Comparison of ENCODE assay signal across 12 cellular contexts in the genomic region with DNA sequence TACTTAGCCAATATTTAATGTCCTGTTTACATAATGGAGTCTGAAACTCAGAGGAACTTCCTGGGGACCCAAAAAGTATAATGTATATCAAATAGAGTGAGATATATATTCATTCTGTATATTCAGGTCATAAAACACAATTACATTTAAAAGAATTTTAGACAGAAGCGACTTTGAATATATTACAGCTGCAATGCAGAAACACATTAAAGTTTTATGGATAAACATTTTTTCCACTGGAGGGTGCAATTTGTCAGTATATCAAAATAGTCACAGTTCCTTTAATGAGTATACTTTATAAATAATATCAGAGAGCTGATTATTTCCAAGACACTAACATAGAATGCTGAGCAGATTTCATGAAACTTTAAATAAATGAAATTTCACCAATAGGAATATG. TPM values are rescaled to one million over a fixed set of nuclear protein-coding genes. Genes with fewer than 3 reads are reported as not detected.
DNase-seq lines count a peak whose midpoint lies in the region; ATAC-seq and TF ChIP-seq lines count a peak whose summit lies in the region.
"Had no signal": no experiment of that assay in that cellular context is flagged by ENCODE, and none has a peak within 500 bp of the region (broad histone marks: within the 10 kb centered on the region; RNA-seq: fewer than 3 reads in every experiment).

No MANE protein-coding gene starts in this region.

- H3K4me1 Mint-ChIP-seq in neural crest cell, result no peaks in the 10 kb centered on the region
- peaks cover 4% of the 10 kb centered on the region for H3K4me1 Mint-ChIP-seq in activated CD4-positive, alpha-beta T cell treated with anti-CD3 and anti-CD28 coated beads, Interleukin-2, amount 10 ng/mL, durations not matched to agents 24 days and 14 days
- H3K4me1 Mint-ChIP-seq: stimulated activated naive B cell treated with anti-CD40 and anti-IgM and Interleukin-4, amounts not matched to agents 10 μg/mL and 1 μg/mL and 100 μg/mL, for 72 hours had no signal

- H3K9me3 ChIP-seq in DND-41 (ENCODE audit: insufficient read depth, low read length, severe bottlenecking), result no peaks in the 10 kb centered on the region

- H3K4me3 ChIP-seq in DND-41 (ENCODE audit: low read depth in 1 of 2, low read length in 2 of 2), result no peak overlapping the region
- H3K4me3 ChIP-seq in dorsolateral prefrontal cortex, result no peak overlapping the region

- no peak overlapping the region for H2AFZ ChIP-seq in DND-41 (ENCODE audit: low read depth, low read length)

- H3K27me3 ChIP-seq in DND-41 (ENCODE audit: insufficient read depth, low read length, poor library complexity) (no peaks in the 10 kb centered on the region), dorsolateral prefrontal cortex (no peaks in the 10 kb centered on the region)

- no peak overlapping the region for H3K4me2 ChIP-seq in DND-41 (ENCODE audit: insufficient read depth, low read length)

- DNase-seq in DND-41 (no peak), NCI-H1694 (lab: John Stamatoyannopoulos, UW) (peak; percentile 12), dorsolateral prefrontal cortex (no peak), neural crest cell (ENCODE audit: low read depth, low spot score) (no peak), NCI-H2227 treated with DMSO at 0.1 percent for 48 hours (lab: John Stamatoyannopoulos, UW) (no peak)
- no peak for DNase-seq in activated CD4-positive, alpha-beta T cell treated with anti-CD3 and anti-CD28 coated beads, Interleukin-2, amount 10 ng/mL, durations not matched to agents 24 days and 14 days
- DNase-seq: H7; NK-92 treated with Interleukin-12 subunit alpha and Interleukin-12 subunit beta, amount 100 ng/mL, for 24 hours; stimulated activated naive B cell treated with anti-CD40 and anti-IgM and Interleukin-4, amounts not matched to agents 10 μg/mL and 1 μg/mL and 100 μg/mL, for 72 hours had no signal

- H3K4me1 ChIP-seq in DND-41 (ENCODE audit: insufficient read depth, low read length), result no peaks in the 10 kb centered on the region

- no peaks in the 10 kb centered on the region for H3K36me3 ChIP-seq in DND-41 (ENCODE audit: insufficient read depth, low read length)

- no peaks in the 10 kb centered on the region for H3K27me3 Mint-ChIP-seq in neural crest cell (ENCODE audit: low read depth)
- no peaks in the 10 kb centered on the region for H3K27me3 Mint-ChIP-seq in activated CD4-positive, alpha-beta T cell treated with anti-CD3 and anti-CD28 coated beads, Interleukin-2, amount 10 ng/mL, durations not matched to agents 24 days and 14 days
- H3K27me3 Mint-ChIP-seq: stimulated activated naive B cell treated with anti-CD40 and anti-IgM and Interleukin-4, amounts not matched to agents 10 μg/mL and 1 μg/mL and 100 μg/mL, for 72 hours had no signal

- H3K9me3 Mint-ChIP-seq in neural crest cell, result peaks cover 5% of the 10 kb centered on the region
- H3K9me3 Mint-ChIP-seq in activated CD4-positive, alpha-beta T cell treated with anti-CD3 and anti-CD28 coated beads, Interleukin-2, amount 10 ng/mL, durations not matched to agents 24 days and 14 days, result no peaks in the 10 kb centered on the region
- H3K9me3 Mint-ChIP-seq: stimulated activated naive B cell treated with anti-CD40 and anti-IgM and Interleukin-4, amounts not matched to agents 10 μg/mL and 1 μg/mL and 100 μg/mL, for 72 hours had no signal

- H3K4me3 Mint-ChIP-seq in neural crest cell, result no peak overlapping the region
- H3K4me3 Mint-ChIP-seq in activated CD4-positive, alpha-beta T cell treated with anti-CD3 and anti-CD28 coated beads, Interleukin-2, amount 10 ng/mL, durations not matched to agents 24 days and 14 days, result no peak overlapping the region
- H3K4me3 Mint-ChIP-seq: stimulated activated naive B cell treated with anti-CD40 and anti-IgM and Interleukin-4, amounts not matched to agents 10 μg/mL and 1 μg/mL and 100 μg/mL, for 72 hours had no signal

- no peak overlapping the region for H3K9ac ChIP-seq in DND-41 (ENCODE audit: low read depth, low read length)

- H3K27ac ChIP-seq in DND-41 (ENCODE audit: low read length) (no peak overlapping the region), dorsolateral prefrontal cortex (no peak overlapping the region)

- H3K79me2 ChIP-seq in DND-41 (ENCODE audit: insufficient read depth, low read length), result no peaks in the 10 kb centered on the region

- no peaks in the 10 kb centered on the region for H4K20me1 ChIP-seq in DND-41 (ENCODE audit: insufficient read depth, low read length)

- ATAC-seq in DND-41 (ENCODE audit: insufficient read depth, low read depth) (no peak), HG03378 (IDR thresholded peaks at IDR 0.05; ENCODE audit: unreplicated experiment) (no peak)
- ATAC-seq: stimulated activated naive B cell treated with anti-CD40 and anti-IgM and Interleukin-4, amounts not matched to agents 10 μg/mL and 1 μg/mL and 100 μg/mL, for 72 hours had no signal

- intact Hi-C loops in dorsolateral prefrontal cortex (cut with DNase I), result loop anchor here in 1 of 2 donors (5.0 kb wide), 1 partner anchor 133 kb away; no protein-coding TSS in a partner anchor
- intact Hi-C loops in activated CD4-positive, alpha-beta T cell treated with anti-CD3 and anti-CD28 coated beads, Interleukin-2, amount 10 ng/mL, durations not matched to agents 24 days and 14 days (cut with micrococcal nuclease), result no loop called here

- H3K27ac Mint-ChIP-seq in neural crest cell (ENCODE audit: unreplicated experiment), result no peak overlapping the region
- no peak overlapping the region for H3K27ac Mint-ChIP-seq in activated CD4-positive, alpha-beta T cell treated with anti-CD3 and anti-CD28 coated beads, Interleukin-2, amount 10 ng/mL, durations not matched to agents 24 days and 14 days
- H3K27ac Mint-ChIP-seq: stimulated activated naive B cell treated with anti-CD40 and anti-IgM and Interleukin-4, amounts not matched to agents 10 μg/mL and 1 μg/mL and 100 μg/mL, for 72 hours had no signal

- no peaks in the 10 kb centered on the region for H3K36me3 Mint-ChIP-seq in neural crest cell (ENCODE audit: low read depth)
- no peaks in the 10 kb centered on the region for H3K36me3 Mint-ChIP-seq in activated CD4-positive, alpha-beta T cell treated with anti-CD3 and anti-CD28 coated beads, Interleukin-2, amount 10 ng/mL, durations not matched to agents 24 days and 14 days (ENCODE audit: low read depth)
- H3K36me3 Mint-ChIP-seq: stimulated activated naive B cell treated with anti-CD40 and anti-IgM and Interleukin-4, amounts not matched to agents 10 μg/mL and 1 μg/mL and 100 μg/mL, for 72 hours had no signal

- peak; percentile 16 for TF ChIP-seq CTCF in DND-41 (IDR thresholded peaks at IDR 0.05; ENCODE audit: borderline replicate concordance, extremely low read depth, low read length, poor library complexity, severe bottlenecking)
- peak in 53 of 56 donors; percentile 26 to 86 (median 57) for TF ChIP-seq CTCF in dorsolateral prefrontal cortex (IDR thresholded peaks at IDR 0.05 in 54 of 56, conservative IDR thresholded peaks at IDR 0.05 in 2 of 56; ENCODE audit: low read depth in 1 of 56, partially characterized antibody in 56 of 56)
- peak; percentile 51 for TF ChIP-seq CTCF in neural crest cell (conservative IDR thresholded peaks at IDR 0.05)

RNA-seq across cellular contexts. Expression of a gene that starts 23.1 kb away (rescaled TPM):
- 10 to 100 TPM; 23.4 to 36.9 (median 30.6) TPM for total RNA-seq in dorsolateral prefrontal cortex
- total RNA-seq in neural crest cell, result 12.3 and 13.0 TPM in 2 replicates
- 4.7 and 5.1 TPM in 2 replicates for total RNA-seq in activated CD4-positive, alpha-beta T cell treated with anti-CD3 and anti-CD28 coated beads, Interleukin-2, amount 10 ng/mL, durations not matched to agents 24 days and 14 days

RNA-seq across cellular contexts. Expression of a gene that starts 43.9 kb away (rescaled TPM):
- total RNA-seq in dorsolateral prefrontal cortex (10 to 100 TPM; 12.9 to 50.8 (median 23.3) TPM), neural crest cell (1.8 and 1.9 TPM in 2 replicates)
- not detected in 2 replicates for total RNA-seq in activated CD4-positive, alpha-beta T cell treated with anti-CD3 and anti-CD28 coated beads, Interleukin-2, amount 10 ng/mL, durations not matched to agents 24 days and 14 days
- total RNA-seq: astrocyte, glomerular endothelial cell, H7 had no signal
